In genomic region chr9:122138560-122139268, GRCh38 we compare ENCODE assay signal across 20 cellular contexts. TPM values are rescaled to one million over a fixed set of nuclear protein-coding genes. Genes with fewer than 3 reads are reported as not detected.
DNase-seq lines count a peak whose midpoint lies in the region; ATAC-seq and TF ChIP-seq lines count a peak whose summit lies in the region.
"Had no signal": no experiment of that assay in that cellular context is flagged by ENCODE, and none has a peak within 500 bp of the region (broad histone marks: within the 10 kb centered on the region; RNA-seq: fewer than 3 reads in every experiment).

No MANE protein-coding gene starts in this region.

- intact Hi-C loops in PC-3 (cut with micrococcal nuclease): no loop called here

- H3K4me1 Mint-ChIP-seq in HFFc6 (ENCODE audit: low read depth): peaks cover 25% of the 10 kb centered on the region
- no peaks in the 10 kb centered on the region for H3K4me1 Mint-ChIP-seq in activated T-cell treated with anti-CD3 and anti-CD28 coated beads, Interleukin-2, amount 50 U/mL, for 4 hours (ENCODE audit: low read depth)

- no peaks in the 10 kb centered on the region for H3K27me3 ChIP-seq in PC-3 (ENCODE audit: low read length)
- H3K27me3 ChIP-seq: BLaER1 treated with 17β-estradiol and CSF1 and Interleukin-3, amounts not matched to agents 10 nM and 100 nM; MG63 had no signal

- no peaks in the 10 kb centered on the region for H4K20me1 ChIP-seq in PC-3 (ENCODE audit: low read length)
- H4K20me1 ChIP-seq: BLaER1 treated with 17β-estradiol and CSF1 and Interleukin-3, amounts not matched to agents 10 nM and 100 nM had no signal

- no peak for TF ChIP-seq CTCF in HFFc6 (IDR thresholded peaks at IDR 0.05)
- TF ChIP-seq CTCF in PC-3 (conservative IDR thresholded peaks at IDR 0.05; ENCODE audit: low read depth, low read length): no peak

- H3K79me2 ChIP-seq in PC-3 (ENCODE audit: low read length): no peaks in the 10 kb centered on the region

- H3K36me3 Mint-ChIP-seq in HFFc6 (ENCODE audit: low read depth): peaks cover 10% of the 10 kb centered on the region
- H3K36me3 Mint-ChIP-seq in activated T-cell treated with anti-CD3 and anti-CD28 coated beads, Interleukin-2, amount 50 U/mL, for 4 hours (ENCODE audit: insufficient read depth): peaks cover 7% of the 10 kb centered on the region

- no peak overlapping the region for H3K9ac ChIP-seq in PC-3 (ENCODE audit: low read length)
- H3K9ac ChIP-seq: BLaER1 treated with 17β-estradiol and CSF1 and Interleukin-3, amounts not matched to agents 10 nM and 100 nM had no signal

- POLR2A ChIA-PET in PC-3 (lab: Charles Lee; ENCODE audit: unreplicated experiment): no interaction called here

- H3K36me3 ChIP-seq in PC-3 (ENCODE audit: low read depth, low read length): peaks cover 13% of the 10 kb centered on the region

- no peak overlapping the region for H3K4me2 ChIP-seq in PC-3 (ENCODE audit: low read length)
- H3K4me2 ChIP-seq: BLaER1 treated with 17β-estradiol and CSF1 and Interleukin-3, amounts not matched to agents 10 nM and 100 nM had no signal

- H3K9me3 Mint-ChIP-seq in HFFc6: no peaks in the 10 kb centered on the region
- no peaks in the 10 kb centered on the region for H3K9me3 Mint-ChIP-seq in activated T-cell treated with anti-CD3 and anti-CD28 coated beads, Interleukin-2, amount 50 U/mL, for 4 hours
- H3K9me3 Mint-ChIP-seq: CD8-positive, alpha-beta T cell had no signal

- CTCF ChIA-PET in PC-3 (lab: Charles Lee): no interaction called here

- BruUV-seq in PC-3 (replicated peaks; lab: Mats Ljungman, UMichigan): no TSS peak

- no peak overlapping the region for H2AFZ ChIP-seq in PC-3 (ENCODE audit: low read length)

- peak; percentile 14 for ATAC-seq in PC-3
- ATAC-seq in left lobe of liver: no peak
- no peak for ATAC-seq in activated T-cell treated with anti-CD3 and anti-CD28 coated beads, Interleukin-2, amount 50 U/mL, for 4 hours
- ATAC-seq in GM19395 (IDR thresholded peaks at IDR 0.05; ENCODE audit: unreplicated experiment): no peak
- no peak for ATAC-seq in HG02642 (IDR thresholded peaks at IDR 0.05; ENCODE audit: poor library complexity, unreplicated experiment)
- ATAC-seq: CD8-positive, alpha-beta T cell had no signal

- DNase-seq in HFFc6 (peak; percentile 15), PC-3 (peak; percentile 45), epithelial cell of prostate (ENCODE audit: low read depth, low spot score) (no peak), left lobe of liver (ENCODE audit: low spot score) (peak; percentile 26), NCI-H2171 treated with DMSO at 0.1 percent for 48 hours (lab: John Stamatoyannopoulos, UW) (no peak)
- DNase-seq in activated T-cell treated with anti-CD3 and anti-CD28 coated beads, Interleukin-2, amount 50 U/mL, for 4 hours: no peak
- DNase-seq: CD8-positive, alpha-beta T cell; Kasumi-1; MG63; NCI-H1092 treated with DMSO at 0.1 percent for 48 hours; NCI-H146; NCI-H2081; NCI-H510A treated with DMSO at 0.1 percent for 48 hours; NCI-H774; RPMI8226 had no signal

- peaks cover 5% of the 10 kb centered on the region; the same call in 1 of the 2 replicates for H3K27me3 Mint-ChIP-seq in HFFc6 (ENCODE audit: insufficient read depth)
- no peaks in the 10 kb centered on the region for H3K27me3 Mint-ChIP-seq in activated T-cell treated with anti-CD3 and anti-CD28 coated beads, Interleukin-2, amount 50 U/mL, for 4 hours (ENCODE audit: low read depth)

- H3K27ac Mint-ChIP-seq in HFFc6: no peak overlapping the region
- H3K27ac Mint-ChIP-seq: CD8-positive, alpha-beta T cell had no signal

- no peak overlapping the region for H3K4me3 Mint-ChIP-seq in HFFc6
- H3K4me3 Mint-ChIP-seq in activated T-cell treated with anti-CD3 and anti-CD28 coated beads, Interleukin-2, amount 50 U/mL, for 4 hours: no peak overlapping the region
- H3K4me3 Mint-ChIP-seq: CD8-positive, alpha-beta T cell had no signal

- peaks cover 29% of the 10 kb centered on the region for H3K4me1 ChIP-seq in PC-3 (ENCODE audit: insufficient read depth, low read length)
- H3K4me1 ChIP-seq: BLaER1 treated with 17β-estradiol and CSF1 and Interleukin-3, amounts not matched to agents 10 nM and 100 nM had no signal

- H3K27ac ChIP-seq in PC-3 (ENCODE audit: low read length): peak overlapping the region; percentile 92
- H3K27ac ChIP-seq in epithelial cell of prostate: peak overlapping the region; percentile 70
- H3K27ac ChIP-seq: BLaER1 treated with 17β-estradiol and CSF1 and Interleukin-3, amounts not matched to agents 10 nM and 100 nM; HL-60 had no signal

- peaks cover 4% of the 10 kb centered on the region for H3F3A ChIP-seq in PC-3 (ENCODE audit: low read length, unreplicated experiment)

- no peaks in the 10 kb centered on the region for H3K9me3 ChIP-seq in PC-3 (ENCODE audit: low read length)
- H3K9me3 ChIP-seq: BLaER1 treated with 17β-estradiol and CSF1 and Interleukin-3, amounts not matched to agents 10 nM and 100 nM; MG63 had no signal

- no peak overlapping the region for H3K4me3 ChIP-seq in PC-3 (ENCODE audit: low read length)
- H3K4me3 ChIP-seq: BLaER1 treated with 17β-estradiol and CSF1 and Interleukin-3, amounts not matched to agents 10 nM and 100 nM; MG63 had no signal

- H3K9me2 ChIP-seq in PC-3 (replicated peaks; ENCODE audit: low read length): no peaks in the 10 kb centered on the region

RNA-seq across cellular contexts. Expression of gene NDUFA8, which starts 20.9 kb away (rescaled TPM):
- 10 to 100 TPM; 67.4 to 76.6 (median 72.8) TPM for total RNA-seq in HFFc6 (2021; fragmentation: NEBNext Ultra II Directional; extraction: Animal tissue kit (Norgen Biotek cat#: 25700))
- total RNA-seq in PC-3 (2014; rRNA removed) (67.5 and 71.4 TPM in 2 replicates), left lobe of liver (27.6 TPM)
- 10 to 100 TPM; 47.3 to 52.9 (median 50.3) TPM for total RNA-seq in activated T-cell treated with anti-CD3 and anti-CD28 coated beads, Interleukin-2, amount 50 U/mL, for 4 hours

RNA-seq across cellular contexts. Expression of gene MORN5, which starts 21.0 kb away (rescaled TPM):
- total RNA-seq in HFFc6 (2021; fragmentation: NEBNext Ultra II Directional; extraction: Animal tissue kit (Norgen Biotek cat#: 25700)): not detected
- total RNA-seq in PC-3 (2014; rRNA removed) (not detected in 2 replicates), left lobe of liver (not detected)
- not detected for total RNA-seq in activated T-cell treated with anti-CD3 and anti-CD28 coated beads, Interleukin-2, amount 50 U/mL, for 4 hours
- total RNA-seq: CD8-positive, alpha-beta T cell; OCI-LY7 had no signal

RNA-seq across cellular contexts. Expression of gene TTLL11, which starts 45.6 kb away (rescaled TPM):
- 10 to 100 TPM in 1 of 6 experiments, 1 to 10 TPM in 5; 6.9 to 10.2 (median 8.3) TPM for total RNA-seq in HFFc6 (2021; fragmentation: NEBNext Ultra II Directional; extraction: Animal tissue kit (Norgen Biotek cat#: 25700))
- total RNA-seq in PC-3 (2014; rRNA removed) (7.0 and 8.9 TPM in 2 replicates), left lobe of liver (2.8 TPM)
- total RNA-seq in activated T-cell treated with anti-CD3 and anti-CD28 coated beads, Interleukin-2, amount 50 U/mL, for 4 hours: 1 to 10 TPM; 4.2 to 5.1 (median 4.7) TPM

Comparison
In these comparisons a context has a peak if more than half of its experiments do, and no peak if none do; other contexts are left out.
1. DNase-seq: peak in HFFc6 (single experiment), PC-3 (single experiment) and left lobe of liver (single experiment); none in epithelial cell of prostate (single experiment), activated T-cell treated with anti-CD3 and anti-CD28 coated beads, Interleukin-2, amount 50 U/mL, for 4 hours (single experiment) and NCI-H2171 treated with DMSO at 0.1 percent for 48 hours (single experiment).